In genomic region chr5:16412556-16412955, GRCh38 we compare ENCODE assay signal across 25 cellular contexts.
"Had no signal": no experiment of that assay in that cellular context is flagged by ENCODE, and none has a peak within 500 bp of the region (broad histone marks: within the 10 kb centered on the region; RNA-seq: fewer than 3 reads in every experiment).

No MANE protein-coding gene starts in this region.

- H3K27me3 ChIP-seq: heart left ventricle, pancreas, suprapubic skin, tibial artery had no signal

- H3K27ac ChIP-seq: heart left ventricle, pancreas, prostate gland, skin epidermis, suprapubic skin, tibial artery had no signal

- H3K4me3 ChIP-seq: heart left ventricle, pancreas, prostate gland, skin epidermis, suprapubic skin, tibial artery had no signal

- H3K36me3 ChIP-seq: heart left ventricle, pancreas, prostate gland, suprapubic skin, tibial artery had no signal

- DNase-seq: activated CD4-positive, alpha-beta memory T cell treated with anti-CD3 and anti-CD28 coated beads, Interleukin-2, amount 10 ng/mL, durations not matched to agents 7 days and 5 days; activated CD4-positive, alpha-beta T cell treated with anti-CD3 and anti-CD28 coated beads for 1 hour; activated CD4-positive, alpha-beta T cell treated with anti-CD3 and anti-CD28 coated beads, Interleukin-2, amount 10 ng/mL, durations not matched to agents 7 days and 5 days; activated CD8-positive, alpha-beta memory T cell treated with anti-CD3 and anti-CD28 coated beads, Interleukin-2, amount 50 U/mL, for 48 hours; activated gamma-delta T cell; activated naive CD4-positive, alpha-beta T cell treated with anti-CD3 and anti-CD28 coated beads, Interleukin-2, amount 10 ng/mL, durations not matched to agents 7 days and 5 days; activated T-cell treated with anti-CD3 and anti-CD28 coated beads, Interleukin-2, amount 50 U/mL, for 24 hours; amniotic stem cell; effector CD8-positive, alpha-beta T cell; erythroblast; heart left ventricle; left ventricle myocardium superior; naive thymus-derived CD8-positive, alpha-beta T cell; nucleus accumbens; pancreas; retina; stimulated activated CD4-positive, alpha-beta T cell treated with anti-CD3 and anti-CD28 coated beads, Interleukin-4, amount 100 ng/mL, for 24 hours; T-helper 2 cell; tibial artery had no signal

- H3K4me1 ChIP-seq: prostate gland, suprapubic skin, tibial artery had no signal

- ATAC-seq: heart left ventricle; left ventricle myocardium superior; naive thymus-derived CD8-positive, alpha-beta T cell; sciatic nerve; stimulated activated memory B cell treated with anti-CD40 and anti-IgM and Interleukin-4, amounts not matched to agents 10 μg/mL and 1 μg/mL and 100 μg/mL, for 72 hours; WTC11 had no signal

- H3K9me3 ChIP-seq: heart left ventricle, pancreas, prostate gland, suprapubic skin, tibial artery had no signal
